Comparison of ENCODE assay signal across 17 cellular contexts in genomic region chr2:73255007-73255644, GRCh38. TPM values are rescaled to one million over a fixed set of nuclear protein-coding genes. Genes with fewer than 3 reads are reported as not detected.
DNase-seq lines count a peak whose midpoint lies in the region; ATAC-seq, FAIRE-seq and TF ChIP-seq lines count a peak whose summit lies in the region.
"Had no signal": no experiment of that assay in that cellular context is flagged by ENCODE, and none has a peak within 500 bp of the region (broad histone marks: within the 10 kb centered on the region; RNA-seq: fewer than 3 reads in every experiment).

No MANE protein-coding gene starts in this region.

- TF ChIP-seq RAD21 in A549 (conservative IDR thresholded peaks at IDR 0.05 in 1 of 2, IDR thresholded peaks at IDR 0.05 in 1 of 2) = no peak

- no peak overlapping the region for H3K27ac Mint-ChIP-seq in endodermal cell
- H3K27ac Mint-ChIP-seq: B cell; T-helper 1 cell treated with Interleukin-12 subunit alpha and Interleukin-12 subunit beta and Interleukin-4 antibody, amounts not matched to agents 30 μg/mL and 1 μg/mL, for 36 hours had no signal

- no peak for TF ChIP-seq EP300 in A549 (IDR thresholded peaks at IDR 0.05)

- POLR2A ChIA-PET in A549 (lab: Yijun Ruan, JAX) = interaction anchor here (3.2 kb wide), 1 partner anchor 21 kb away, joined by 12 read pairs; the partner anchor contains the start of genes CCT7 and PRADC1

- no peak overlapping the region for H3K4me2 ChIP-seq in A549

- H3K4me1 ChIP-seq in A549 = no peaks in the 10 kb centered on the region
- H3K4me1 ChIP-seq in RWPE2 (ENCODE audit: insufficient read depth, poor library complexity, severe bottlenecking) = peaks cover 10% of the 10 kb centered on the region
- no peaks in the 10 kb centered on the region for H3K4me1 ChIP-seq in endodermal cell (ENCODE audit: control insufficient read depth, insufficient read depth, low read length)
- H3K4me1 ChIP-seq in body of pancreas = peaks cover 10% of the 10 kb centered on the region

- no peak overlapping the region for H3K4me3 ChIP-seq in A549
- no peak overlapping the region for H3K4me3 ChIP-seq in RWPE2 (ENCODE audit: severe bottlenecking)
- H3K4me3 ChIP-seq in endodermal cell (ENCODE audit: low read length) = no peak overlapping the region
- no peak overlapping the region for H3K4me3 ChIP-seq in body of pancreas
- no peak overlapping the region for H3K4me3 ChIP-seq in MG63
- H3K4me3 ChIP-seq: lung had no signal

- H3K27me3 ChIP-seq in RWPE2 (ENCODE audit: insufficient read depth, poor library complexity, severe bottlenecking) (no peaks in the 10 kb centered on the region), endodermal cell (ENCODE audit: control insufficient read depth, insufficient read depth, low read length, poor library complexity, severe bottlenecking) (no peaks in the 10 kb centered on the region), body of pancreas (no peaks in the 10 kb centered on the region), MG63 (no peaks in the 10 kb centered on the region)

- H3K9me3 ChIP-seq in A549 (no peaks in the 10 kb centered on the region), RWPE2 (ENCODE audit: severe bottlenecking) (no peaks in the 10 kb centered on the region), endodermal cell (ENCODE audit: control insufficient read depth, low read length) (no peaks in the 10 kb centered on the region), body of pancreas (no peaks in the 10 kb centered on the region), MG63 (no peaks in the 10 kb centered on the region)

- TF ChIP-seq CTCF in A549 (IDR thresholded peaks at IDR 0.05) (no peak), RWPE2 (IDR thresholded peaks at IDR 0.05; ENCODE audit: poor library complexity, severe bottlenecking) (no peak), endodermal cell (conservative IDR thresholded peaks at IDR 0.05) (no peak), body of pancreas (IDR thresholded peaks at IDR 0.05) (no peak)

- H3K36me3 ChIP-seq in RWPE2 (ENCODE audit: low read depth) (peaks cover 39% of the 10 kb centered on the region), endodermal cell (ENCODE audit: control insufficient read depth, insufficient read depth, low read length) (peaks cover 48% of the 10 kb centered on the region), body of pancreas (replicated peaks in 1 of 2; ENCODE audit: insufficient read depth in 1 of 2, low read depth in 2 of 2) (peaks cover 0 to 10% of the 10 kb centered on the region in 2 donors), MG63 (peaks cover 34% of the 10 kb centered on the region)

- intact Hi-C loops in body of pancreas (cut with DNase I) = no loop called here

- no peak overlapping the region for H3K4me3 Mint-ChIP-seq in endodermal cell
- H3K4me3 Mint-ChIP-seq: B cell; naive thymus-derived CD8-positive, alpha-beta T cell; T-helper 1 cell treated with Interleukin-12 subunit alpha and Interleukin-12 subunit beta and Interleukin-4 antibody, amounts not matched to agents 30 μg/mL and 1 μg/mL, for 36 hours had no signal

- peaks cover 42% of the 10 kb centered on the region for H3K36me3 Mint-ChIP-seq in endodermal cell (ENCODE audit: low read depth)

- no peaks in the 10 kb centered on the region for H3K4me1 Mint-ChIP-seq in endodermal cell
- H3K4me1 Mint-ChIP-seq: B cell had no signal

- DNase-seq in A549 (ENCODE audit: low read depth in 1 of 2, low spot score in 1 of 2) = no peak
- no peak for DNase-seq in GM12892 (ENCODE audit: insufficient read length)
- DNase-seq in RWPE2 (ENCODE audit: low spot score) = no peak
- DNase-seq in endodermal cell = peak; percentile 51
- DNase-seq in body of pancreas = no peak
- no peak for DNase-seq in NCI-H1417 treated with DMSO at 0.1 percent for 48 hours (lab: John Stamatoyannopoulos, UW)
- DNase-seq in MG63 = no peak
- DNase-seq in NCI-H1930 (lab: John Stamatoyannopoulos, UW) = no peak
- DNase-seq: activated CD4-positive, alpha-beta T cell treated with anti-CD3 and anti-CD28 coated beads for 1 hour; amygdala; naive thymus-derived CD8-positive, alpha-beta T cell had no signal

- H3K27me3 Mint-ChIP-seq in endodermal cell (ENCODE audit: insufficient read depth) = no peaks in the 10 kb centered on the region
- H3K27me3 Mint-ChIP-seq: B cell; naive thymus-derived CD8-positive, alpha-beta T cell had no signal

- FAIRE-seq in A549 (lab: Jason Lieb, UNC) (no peak), GM12892 (lab: Jason Lieb, UNC) (no peak)

- 62% methylated on average over 3 of the region's 4 CpGs for WGBS in A549 (ENCODE audit: missing lambda C conversion rate)
- WGBS in endodermal cell (ENCODE audit: insufficient coverage in 1 of 2, insufficient read length in 1 of 2), 2 experiments = 95 to 100% methylated on average over 2 to 4 of the region's 4 CpGs
- WGBS in body of pancreas, 2 donors = 53 to 54% methylated on average over 4 of the region's 4 CpGs

- H3K9me3 Mint-ChIP-seq in endodermal cell = no peaks in the 10 kb centered on the region
- H3K9me3 Mint-ChIP-seq: naive thymus-derived CD8-positive, alpha-beta T cell; T-helper 1 cell treated with Interleukin-12 subunit alpha and Interleukin-12 subunit beta and Interleukin-4 antibody, amounts not matched to agents 30 μg/mL and 1 μg/mL, for 36 hours had no signal

- TF ChIP-seq POLR2A in A549 (IDR thresholded peaks at IDR 0.05; ENCODE audit: low read length) (no peak), GM12892 (IDR thresholded peaks at IDR 0.05; ENCODE audit: low read depth, low read length) (peak; percentile 45), body of pancreas (IDR thresholded peaks at IDR 0.05) (no peak)

- CTCF ChIA-PET in A549 (lab: Yijun Ruan, JAX) = interaction anchor here (1.0 to 2.2 kb wide), 5 partner anchors 8 to 362 kb away, joined by 3 to 9 read pairs (median 3); no protein-coding TSS in a partner anchor

- peak; percentile 3 to 9; a peak in 4 of 6 replicates for ATAC-seq in A549
- ATAC-seq in RWPE2 (ENCODE audit: low read depth) = peak; percentile 54
- no peak for ATAC-seq in body of pancreas
- ATAC-seq: naive thymus-derived CD8-positive, alpha-beta T cell had no signal

- H3K9ac ChIP-seq in endodermal cell (ENCODE audit: extremely low read depth, low read length, poor library complexity, severe bottlenecking) = no peak overlapping the region

- no peak overlapping the region for H3K27ac ChIP-seq in A549
- H3K27ac ChIP-seq in RWPE2 (ENCODE audit: poor library complexity, severe bottlenecking) = peak overlapping the region; percentile 33
- H3K27ac ChIP-seq in endodermal cell (ENCODE audit: low read depth, low read length) = no peak overlapping the region
- H3K27ac ChIP-seq in body of pancreas = no peak overlapping the region

RNA-seq across cellular contexts. Expression of gene CCT7, which starts 21.0 kb away (rescaled TPM):
- polyA plus RNA-seq in A549 (2011; rRNA removed) = 685 and 775 TPM in 2 replicates
- polyA plus RNA-seq in A549 (2012; cell fraction: cytosol; rRNA removed) = 758 and 765 TPM in 2 replicates
- polyA plus RNA-seq in A549 (2012; cell fraction: nucleus; rRNA removed) = 705 and 733 TPM in 2 replicates
- 750 to 850 TPM (median 838 TPM) in 3 replicates for polyA plus RNA-seq in A549 (2017; fragmentation: RNase III; extraction: RNeasy Plus Mini Kit Qiagen cat#74134 plus additional on column Dnase treatment)
- polyA minus RNA-seq in A549 (2011; rRNA and poly(A)+ RNA removed) = 729 and 802 TPM in 2 replicates
- polyA plus RNA-seq in GM12892 (2012; ENCODE audit: missing spikeins) = 400 TPM
- 100 to 1,000 TPM; 347 to 391 TPM for total RNA-seq in endodermal cell
- polyA plus RNA-seq in endodermal cell (2013, experiment 1 of 2) = 254 TPM
- polyA plus RNA-seq in endodermal cell (2013, experiment 2 of 2) = 232 TPM
- total RNA-seq in body of pancreas = 10 to 100 TPM; 88.7 to 92.3 TPM
- 891 and 917 TPM in 2 replicates for total RNA-seq in MG63 (2014; rRNA removed; shearing (Covaris generic); ENCODE audit: low replicate concordance)

RNA-seq across cellular contexts. Expression of gene PRADC1, which starts 22.1 kb away (rescaled TPM):
- polyA plus RNA-seq in A549 (2011; rRNA removed) (9.5 and 11.2 TPM in 2 replicates), A549 (2017; fragmentation: RNase III; extraction: RNeasy Plus Mini Kit Qiagen cat#74134 plus additional on column Dnase treatment) (12.1 to 13.9 TPM (median 12.4 TPM) in 3 replicates)
- 19.3 and 26.0 TPM in 2 replicates for polyA plus RNA-seq in A549 (2012; cell fraction: cytosol; rRNA removed)
- polyA plus RNA-seq in A549 (2012; cell fraction: nucleus; rRNA removed) = 11.1 and 12.5 TPM in 2 replicates
- polyA minus RNA-seq in A549 (2011; rRNA and poly(A)+ RNA removed) = 12.2 and 14.2 TPM in 2 replicates
- polyA plus RNA-seq in GM12892 (2012; ENCODE audit: missing spikeins) = 9.5 TPM
- total RNA-seq in endodermal cell (10 to 100 TPM in 1 of 2 donors, 1 to 10 TPM in 1; 8.8 to 10.2 TPM), body of pancreas (10 to 100 TPM; 11.7 to 21.4 TPM)
- polyA plus RNA-seq in endodermal cell (2013, experiment 1 of 2) = 14.0 TPM
- polyA plus RNA-seq in endodermal cell (2013, experiment 2 of 2) = 13.9 TPM
- total RNA-seq in MG63 (2014; rRNA removed; shearing (Covaris generic); ENCODE audit: low replicate concordance) = 30.0 and 35.7 TPM in 2 replicates

RNA-seq across cellular contexts. Expression of gene FBXO41, which starts 29.2 kb away (rescaled TPM):
- polyA plus RNA-seq in A549 (2011; rRNA removed) (3.2 and 4.8 TPM in 2 replicates), A549 (2017; fragmentation: RNase III; extraction: RNeasy Plus Mini Kit Qiagen cat#74134 plus additional on column Dnase treatment) (5.0 to 7.0 TPM (median 6.4 TPM) in 3 replicates)
- polyA plus RNA-seq in A549 (2012; cell fraction: cytosol; rRNA removed) = 2.9 and 4.4 TPM in 2 replicates
- 12.7 and 13.0 TPM in 2 replicates for polyA plus RNA-seq in A549 (2012; cell fraction: nucleus; rRNA removed)
- 4.7 and 5.1 TPM in 2 replicates for polyA minus RNA-seq in A549 (2011; rRNA and poly(A)+ RNA removed)
- polyA plus RNA-seq in GM12892 (2012; ENCODE audit: missing spikeins) = 17.7 TPM
- total RNA-seq in endodermal cell (10 to 100 TPM in 1 of 2 donors, 1 to 10 TPM in 1; 9.0 to 11.2 TPM), body of pancreas (10 to 100 TPM in 1 of 2 donors, 1 to 10 TPM in 1; 4.3 to 11.2 TPM)
- polyA plus RNA-seq in endodermal cell (2013, experiment 1 of 2) = 1.6 TPM
- 1.6 TPM for polyA plus RNA-seq in endodermal cell (2013, experiment 2 of 2)
- total RNA-seq in MG63 (2014; rRNA removed; shearing (Covaris generic); ENCODE audit: low replicate concordance) = 0.32 and 1.4 TPM in 2 replicates

RNA-seq across cellular contexts. Expression of gene EGR4, which starts 38.2 kb away (rescaled TPM):
- polyA plus RNA-seq in A549 (2011; rRNA removed) (0.03 TPM in 1 of 2 replicates, not detected in the other), A549 (2017; fragmentation: RNase III; extraction: RNeasy Plus Mini Kit Qiagen cat#74134 plus additional on column Dnase treatment) (not detected in 3 replicates)
- 0.05 and 0.12 TPM in 2 replicates for polyA plus RNA-seq in A549 (2012; cell fraction: cytosol; rRNA removed)
- 0.18 and 0.26 TPM in 2 replicates for polyA plus RNA-seq in A549 (2012; cell fraction: nucleus; rRNA removed)
- polyA minus RNA-seq in A549 (2011; rRNA and poly(A)+ RNA removed) = 0.10 TPM in 1 of 2 replicates, not detected in the other
- not detected for polyA plus RNA-seq in GM12892 (2012; ENCODE audit: missing spikeins)
- total RNA-seq in endodermal cell (under 1 TPM in 1 of 2 donors, not detected in 1; 0.15 TPM), body of pancreas (not detected)
- polyA plus RNA-seq in endodermal cell (2013, experiment 1 of 2) = not detected
- not detected for polyA plus RNA-seq in endodermal cell (2013, experiment 2 of 2)
- not detected in 2 replicates for total RNA-seq in MG63 (2014; rRNA removed; shearing (Covaris generic); ENCODE audit: low replicate concordance)
- total RNA-seq: HT1080; lung; naive thymus-derived CD8-positive, alpha-beta T cell; renal cortical epithelial cell; RPMI7951 had no signal
- polyA plus RNA-seq: naive thymus-derived CD8-positive, alpha-beta T cell had no signal

RNA-seq across cellular contexts. Expression of gene SMYD5, which starts 41.1 kb away (rescaled TPM):
- polyA plus RNA-seq in A549 (2011; rRNA removed) (40.3 and 52.5 TPM in 2 replicates), A549 (2017; fragmentation: RNase III; extraction: RNeasy Plus Mini Kit Qiagen cat#74134 plus additional on column Dnase treatment) (46.7 to 53.2 TPM (median 52.2 TPM) in 3 replicates)
- 42.8 and 52.8 TPM in 2 replicates for polyA plus RNA-seq in A549 (2012; cell fraction: cytosol; rRNA removed)
- 85.2 and 90.1 TPM in 2 replicates for polyA plus RNA-seq in A549 (2012; cell fraction: nucleus; rRNA removed)
- 65.1 and 84.2 TPM in 2 replicates for polyA minus RNA-seq in A549 (2011; rRNA and poly(A)+ RNA removed)
- polyA plus RNA-seq in GM12892 (2012; ENCODE audit: missing spikeins) = 26.9 TPM
- total RNA-seq in endodermal cell (10 to 100 TPM; 34.9 to 35.4 TPM), body of pancreas (10 to 100 TPM; 10.1 to 19.4 TPM)
- 29.5 TPM for polyA plus RNA-seq in endodermal cell (2013, experiment 1 of 2)
- 25.7 TPM for polyA plus RNA-seq in endodermal cell (2013, experiment 2 of 2)
- 26.2 and 57.3 TPM in 2 replicates for total RNA-seq in MG63 (2014; rRNA removed; shearing (Covaris generic); ENCODE audit: low replicate concordance)
